Comparison of ENCODE assay signal across 18 cellular contexts in the genomic region with DNA sequence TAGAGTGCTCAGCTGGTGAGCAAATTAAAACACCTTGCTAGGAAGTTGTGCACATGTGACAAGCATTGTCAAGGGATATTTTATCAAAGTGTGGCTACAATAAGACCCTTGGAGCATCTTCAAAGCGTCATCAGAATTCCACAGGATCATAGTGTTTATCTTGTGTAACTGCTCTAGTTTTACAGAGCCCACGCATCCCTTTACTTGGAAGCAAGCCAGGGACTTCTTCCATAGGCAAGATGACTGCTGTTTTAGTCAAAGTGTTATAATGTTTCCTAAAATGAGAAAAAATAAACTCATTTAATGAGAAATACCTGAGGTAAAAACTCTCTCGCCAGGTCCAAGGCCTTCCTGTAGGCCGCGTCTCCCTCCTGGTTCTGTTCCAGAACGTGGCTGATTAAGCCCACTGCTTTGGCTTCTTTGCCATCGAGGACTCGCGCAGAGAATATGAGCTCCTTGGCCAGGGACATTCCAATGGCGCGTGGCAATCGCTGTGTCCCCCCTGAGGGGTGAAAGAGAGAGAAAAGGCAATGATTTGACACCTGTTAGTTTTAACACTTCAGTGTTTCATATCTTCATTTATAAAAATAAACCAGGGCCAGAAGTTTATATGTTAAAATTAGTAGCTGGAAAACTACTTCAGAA.
DNase-seq lines count a peak whose midpoint lies in the region; ATAC-seq and TF ChIP-seq lines count a peak whose summit lies in the region.
"Had no signal": no experiment of that assay in that cellular context is flagged by ENCODE, and none has a peak within 500 bp of the region (broad histone marks: within the 10 kb centered on the region; RNA-seq: fewer than 3 reads in every experiment).

No MANE protein-coding gene starts in this region.

- H3K4me1 Mint-ChIP-seq in activated T-cell treated with anti-CD3 and anti-CD28 coated beads, Interleukin-2, amount 50 U/mL, for 24 hours (ENCODE audit: low read depth) = peaks cover 44% of the 10 kb centered on the region
- H3K4me1 Mint-ChIP-seq in endodermal cell = no peaks in the 10 kb centered on the region

- no peaks in the 10 kb centered on the region for H3K4me1 ChIP-seq in endodermal cell (ENCODE audit: control insufficient read depth, insufficient read depth, low read length)
- H3K4me1 ChIP-seq in right atrium auricular region = peaks cover 0 to 14% of the 10 kb centered on the region in 2 donors
- peaks cover 0 to 10% (median 0%) of the 10 kb centered on the region in 4 donors for H3K4me1 ChIP-seq in tibial nerve
- no peaks in the 10 kb centered on the region for H3K4me1 ChIP-seq in right lobe of liver
- H3K4me1 ChIP-seq: BLaER1, lower lobe of right lung had no signal

- no peak for TF ChIP-seq CTCF in endodermal cell (conservative IDR thresholded peaks at IDR 0.05)
- no peak for TF ChIP-seq CTCF in right atrium auricular region (IDR thresholded peaks at IDR 0.05)
- no peak for TF ChIP-seq CTCF in tibial nerve (IDR thresholded peaks at IDR 0.05)
- TF ChIP-seq CTCF in right lobe of liver (IDR thresholded peaks at IDR 0.05) = no peak

- peaks cover 23% of the 10 kb centered on the region for H3K36me3 ChIP-seq in endodermal cell (ENCODE audit: control insufficient read depth, insufficient read depth, low read length)
- peaks cover 29% of the 10 kb centered on the region for H3K36me3 ChIP-seq in right atrium auricular region
- peaks cover 0 to 35% (median 4%) of the 10 kb centered on the region in 3 donors for H3K36me3 ChIP-seq in tibial nerve
- no peaks in the 10 kb centered on the region for H3K36me3 ChIP-seq in right lobe of liver

- no peak for TF ChIP-seq EP300 in tibial nerve (IDR thresholded peaks at IDR 0.05)

- H3K27ac Mint-ChIP-seq in activated T-cell treated with anti-CD3 and anti-CD28 coated beads, Interleukin-2, amount 50 U/mL, for 24 hours = peak overlapping the region; percentile 35
- H3K27ac Mint-ChIP-seq in endodermal cell = peak overlapping the region; percentile 52
- H3K27ac Mint-ChIP-seq: type B pancreatic cell had no signal

- H3K9me3 ChIP-seq in endodermal cell (ENCODE audit: control insufficient read depth, low read length) (no peaks in the 10 kb centered on the region), right atrium auricular region (no peaks in the 10 kb centered on the region), tibial nerve (no peaks in the 10 kb centered on the region), right lobe of liver (no peaks in the 10 kb centered on the region)
- H3K9me3 ChIP-seq: lower lobe of right lung had no signal

- DNase-seq in activated T-cell treated with anti-CD3 and anti-CD28 coated beads, Interleukin-2, amount 50 U/mL, for 24 hours = no peak
- DNase-seq in activated T-cell treated with anti-CD3 and anti-CD28 coated beads for 4 hours (no peak), endodermal cell (no peak), right atrium auricular region (ENCODE audit: low spot score) (no peak), tibial nerve (ENCODE audit: low spot score in 2 of 2) (no peak), NCI-H1930 (lab: John Stamatoyannopoulos, UW) (no peak), right lobe of liver (no peak)
- DNase-seq: activated gamma-delta T cell treated with Interleukin-2 at 50 U/mL for 16 hours; lower lobe of right lung; NCI-H1417; NCI-H526 treated with DMSO at 0.1 percent for 48 hours; nucleus accumbens; stimulated activated naive CD8-positive, alpha-beta T cell treated with anti-CD3 and anti-CD28 coated beads, Interleukin-15, Interleukin-2, amounts not matched to agents 100 U/mL and 50 U/mL, for 24 hours; SW 1271 had no signal

- H3K4me3 Mint-ChIP-seq in activated T-cell treated with anti-CD3 and anti-CD28 coated beads, Interleukin-2, amount 50 U/mL, for 24 hours = no peak overlapping the region
- no peak overlapping the region for H3K4me3 Mint-ChIP-seq in endodermal cell
- H3K4me3 Mint-ChIP-seq: type B pancreatic cell had no signal

- intact Hi-C loops in right lobe of liver (cut with DNase I) = no loop called here

- H3K4me3 ChIP-seq in endodermal cell (ENCODE audit: low read length) = no peak overlapping the region
- H3K4me3 ChIP-seq in right atrium auricular region = no peak overlapping the region
- no peak overlapping the region for H3K4me3 ChIP-seq in tibial nerve
- H3K4me3 ChIP-seq in right lobe of liver = no peak overlapping the region
- H3K4me3 ChIP-seq: BLaER1, coronary artery, lower lobe of right lung had no signal

- ATAC-seq in right lobe of liver = no peak
- ATAC-seq in GM18867 (IDR thresholded peaks at IDR 0.05; ENCODE audit: unreplicated experiment) = no peak
- ATAC-seq: lower lobe of right lung; stimulated activated naive CD8-positive, alpha-beta T cell treated with anti-CD3 and anti-CD28 coated beads, Interleukin-15, Interleukin-2, amounts not matched to agents 100 U/mL and 50 U/mL, for 24 hours had no signal

- H3K9me3 Mint-ChIP-seq in activated T-cell treated with anti-CD3 and anti-CD28 coated beads, Interleukin-2, amount 50 U/mL, for 24 hours = peaks cover 10% of the 10 kb centered on the region
- H3K9me3 Mint-ChIP-seq in endodermal cell = peaks cover 3% of the 10 kb centered on the region
- H3K9me3 Mint-ChIP-seq: type B pancreatic cell had no signal

- WGBS in endodermal cell (ENCODE audit: insufficient coverage in 1 of 2, insufficient read length in 1 of 2), 2 experiments = 96 to 98% methylated on average over 6 to 12 of the region's 12 CpGs
- 85 to 86% methylated on average over 12 of the region's 12 CpGs for WGBS in tibial nerve, 2 donors
- 93% methylated on average over 12 of the region's 12 CpGs for WGBS in right lobe of liver (ENCODE audit: insufficient coverage, low coverage, low lambda C conversion rate, missing lambda C conversion rate)

- no peak for TF ChIP-seq POLR2A in tibial nerve (IDR thresholded peaks at IDR 0.05)
- no peak for TF ChIP-seq POLR2A in right lobe of liver (IDR thresholded peaks at IDR 0.05)

- H3K27me3 Mint-ChIP-seq in activated T-cell treated with anti-CD3 and anti-CD28 coated beads, Interleukin-2, amount 50 U/mL, for 24 hours = no peaks in the 10 kb centered on the region
- no peaks in the 10 kb centered on the region for H3K27me3 Mint-ChIP-seq in endodermal cell (ENCODE audit: insufficient read depth)
- H3K27me3 Mint-ChIP-seq: type B pancreatic cell had no signal

- H3K36me3 Mint-ChIP-seq in activated T-cell treated with anti-CD3 and anti-CD28 coated beads, Interleukin-2, amount 50 U/mL, for 24 hours (ENCODE audit: low read depth) = peaks cover 67% of the 10 kb centered on the region
- H3K36me3 Mint-ChIP-seq in endodermal cell (ENCODE audit: low read depth) = peaks cover 19% of the 10 kb centered on the region

- H3K27ac ChIP-seq in endodermal cell (ENCODE audit: low read depth, low read length) (no peak overlapping the region), right atrium auricular region (peak overlapping the region; percentile 23 to 49), tibial nerve (peak overlapping the region; percentile 9 to 63 (median 34)), right lobe of liver (no peak overlapping the region)
- H3K27ac ChIP-seq: BLaER1, coronary artery, lower lobe of right lung had no signal

- H3K9ac ChIP-seq in endodermal cell (ENCODE audit: extremely low read depth, low read length, poor library complexity, severe bottlenecking) = no peak overlapping the region
- H3K9ac ChIP-seq: BLaER1 had no signal

- no peaks in the 10 kb centered on the region for H3K27me3 ChIP-seq in endodermal cell (ENCODE audit: control insufficient read depth, insufficient read depth, low read length, poor library complexity, severe bottlenecking)
- H3K27me3 ChIP-seq in right atrium auricular region = no peaks in the 10 kb centered on the region
- H3K27me3 ChIP-seq in tibial nerve = no peaks in the 10 kb centered on the region
- no peaks in the 10 kb centered on the region for H3K27me3 ChIP-seq in right lobe of liver
- H3K27me3 ChIP-seq: BLaER1 had no signal

Comparison
In these comparisons a context has a peak if more than half of its experiments do, and no peak if none do; other contexts are left out.
1. H3K27ac ChIP-seq: peak in right atrium auricular region (2 of 2) and tibial nerve (4 of 4); none in endodermal cell (single experiment) and right lobe of liver (0 of 3).